ENCODE assay signal across 11 cellular contexts in genomic region chr9:128575469-128575868, GRCh38. TPM values are rescaled to one million over a fixed set of nuclear protein-coding genes. Genes with fewer than 3 reads are reported as not detected.
DNase-seq lines count a peak whose midpoint lies in the region; ATAC-seq, FAIRE-seq and TF ChIP-seq lines count a peak whose summit lies in the region.
"Had no signal": no experiment of that assay in that cellular context is flagged by ENCODE, and none has a peak within 500 bp of the region (broad histone marks: within the 10 kb centered on the region; RNA-seq: fewer than 3 reads in every experiment).

No MANE protein-coding gene starts in this region.

- DNase-seq in A673 (ENCODE audit: low spot score) (peak; percentile 76), HCT116 (ENCODE audit: low read depth, low spot score) (no peak), dermis blood vessel endothelial cell (peak; percentile 24), mesenchymal stem cell (no peak), NCI-H2171 (lab: John Stamatoyannopoulos, UW) (no peak), GDM1 (lab: John Stamatoyannopoulos, UW) (no peak), kidney (no peak)
- DNase-seq: NCI-H1694 treated with DMSO at 0.1 percent for 48 hours had no signal

- H2BK5ac ChIP-seq in mesenchymal stem cell (ENCODE audit: low read depth, low read length, poor library complexity, severe bottlenecking): no peak overlapping the region

- no peaks in the 10 kb centered on the region for H4K20me1 ChIP-seq in HCT116 (ENCODE audit: insufficient read depth)

- no peaks in the 10 kb centered on the region for H3K9me2 ChIP-seq in HCT116 (ENCODE audit: insufficient read depth)

- no peak overlapping the region for H2BK120ac ChIP-seq in mesenchymal stem cell (ENCODE audit: low read depth, low read length)

- no peak overlapping the region for H2BK12ac ChIP-seq in mesenchymal stem cell (ENCODE audit: low read length in 2 of 2)

- POLR2A ChIA-PET in A673 (lab: Charles Lee; ENCODE audit: low non-redundant PET): no interaction called here
- POLR2A ChIA-PET in HCT116 (lab: Charles Lee): no interaction called here

- peaks cover 29% of the 10 kb centered on the region for H3K79me1 ChIP-seq in mesenchymal stem cell (replicated peaks; ENCODE audit: low read length, poor library complexity, severe bottlenecking)

- no peak overlapping the region for H3K14ac ChIP-seq in mesenchymal stem cell (ENCODE audit: low read length in 2 of 2)

- RAD21 ChIA-PET in HCT116 (lab: Charles Lee; ENCODE audit: low non-redundant PET in 1 of 2, low total read pairs in 2 of 2, uncharacterized antibody in 2 of 2, unreplicated experiment in 2 of 2): interaction anchor here in 1 of 2 experiments (0.6 kb wide), 1 partner anchor 165 kb away, joined by 6 read pairs; no protein-coding TSS in a partner anchor

- TF ChIP-seq RAD21 in HCT116 (IDR thresholded peaks at IDR 0.05; ENCODE audit: low read depth): no peak

- CTCF ChIA-PET in A673 (lab: Charles Lee) (no interaction called here), HCT116 (lab: Charles Lee) (no interaction called here)

- no peak for ATAC-seq in HCT116
- ATAC-seq in HG03175 (IDR thresholded peaks at IDR 0.05; ENCODE audit: unreplicated experiment): no peak

- 97% methylated on average over 4 of the region's 4 CpGs for WGBS in mesenchymal stem cell

- H2AFZ ChIP-seq in HCT116 (ENCODE audit: low read depth, low read length, poor library complexity, severe bottlenecking) (no peak overlapping the region), mesenchymal stem cell (ENCODE audit: low read depth, low read length) (no peak overlapping the region)

- intact Hi-C loops in A673 (cut with micrococcal nuclease; ENCODE audit: unreplicated experiment): loop anchor here (5.0 kb wide), 1 partner anchor 37 kb away; no protein-coding TSS in a partner anchor
- intact Hi-C loops in HCT116 (cut with micrococcal nuclease): no loop called here
- intact Hi-C loops in kidney (cut with DNase I): no loop called here

- H3K27ac ChIP-seq in A673 (ENCODE audit: low read depth, low read length, poor library complexity, severe bottlenecking) (peak overlapping the region; percentile 47), HCT116 (ENCODE audit: low read depth, low read length) (no peak overlapping the region), mesenchymal stem cell (ENCODE audit: low read length, poor library complexity, severe bottlenecking) (no peak overlapping the region), kidney (ENCODE audit: low read depth in 2 of 2, low read length in 2 of 2) (no peak overlapping the region)
- H3K27ac ChIP-seq: cardiac muscle cell, HL-60 had no signal

- TF ChIP-seq CTCF in A673 (conservative IDR thresholded peaks at IDR 0.05; ENCODE audit: low read depth, low read length) (no peak), HCT116 (IDR thresholded peaks at IDR 0.05 in 2 of 3, conservative IDR thresholded peaks at IDR 0.05 in 1 of 3; ENCODE audit: borderline replicate concordance in 1 of 3, insufficient read depth in 1 of 3, low read depth in 2 of 3, low read length in 2 of 3) (no peak), kidney (IDR thresholded peaks at IDR 0.05; ENCODE audit: borderline replicate concordance, extremely low read depth, insufficient read depth) (no peak)

- H3K9ac ChIP-seq in HCT116 (ENCODE audit: low read length): no peak overlapping the region
- H3K9ac ChIP-seq in mesenchymal stem cell (ENCODE audit: low read length): peak overlapping the region; percentile 27
- H3K9ac ChIP-seq in kidney (ENCODE audit: low read length in 2 of 2): no peak overlapping the region

- no peak for TF ChIP-seq POLR2A in HCT116 (IDR thresholded peaks at IDR 0.05; ENCODE audit: borderline replicate concordance, extremely low read depth, insufficient read depth, insufficient read length)

- H3K36me3 ChIP-seq in A673 (ENCODE audit: insufficient read depth, low read length, poor library complexity, severe bottlenecking): peaks cover 76% of the 10 kb centered on the region
- H3K36me3 ChIP-seq in HCT116 (ENCODE audit: control insufficient read depth in 1 of 2, insufficient read depth in 2 of 2, low read length in 2 of 2): peaks cover 43 to 62% of the 10 kb centered on the region in 2 experiments; a peak in 3 of 4 replicates
- H3K36me3 ChIP-seq in mesenchymal stem cell (ENCODE audit: control insufficient read depth in 1 of 2, insufficient read depth in 2 of 2, low read depth in 1 of 2, low read length in 2 of 2): peaks cover 60 to 94% of the 10 kb centered on the region in 2 experiments
- peaks cover 49 to 64% of the 10 kb centered on the region in 2 donors for H3K36me3 ChIP-seq in kidney (ENCODE audit: control insufficient read depth in 1 of 2, insufficient read depth in 2 of 2, low read length in 2 of 2)

- H3K4ac ChIP-seq in mesenchymal stem cell (ENCODE audit: low read depth in 1 of 2, low read length in 2 of 2): no peak overlapping the region

- H3K4me3 ChIP-seq in A673 (ENCODE audit: low read depth, low read length, poor library complexity, severe bottlenecking) (no peak overlapping the region), HCT116 (replicated peaks in 1 of 2; ENCODE audit: low read depth in 1 of 2, low read length in 2 of 2) (no peak overlapping the region), mesenchymal stem cell (ENCODE audit: insufficient read depth in 1 of 2, low read depth in 1 of 2, low read length in 2 of 2) (no peak overlapping the region), kidney (ENCODE audit: low read length in 2 of 2) (no peak overlapping the region)
- H3K4me3 ChIP-seq: cardiac muscle cell had no signal

- no peak for FAIRE-seq in kidney (lab: Jason Lieb, UNC)

- no TSS peak for BruUV-seq in A673 (replicated peaks; lab: Mats Ljungman, UMichigan)
- BruUV-seq in HCT116 (replicated peaks; lab: Mats Ljungman, UMichigan): TSS peak; percentile 15

- H2AK5ac ChIP-seq in mesenchymal stem cell (ENCODE audit: low read length, severe bottlenecking): no peak overlapping the region

- no peak overlapping the region for H3K23ac ChIP-seq in mesenchymal stem cell (ENCODE audit: low read length in 2 of 2)

- H3K4me1 ChIP-seq in A673 (ENCODE audit: insufficient read depth, low read length, poor library complexity, severe bottlenecking) (peaks cover 3% of the 10 kb centered on the region), HCT116 (ENCODE audit: control insufficient read depth in 1 of 2, insufficient read depth in 2 of 2, low read length in 2 of 2) (no peaks in the 10 kb centered on the region), mesenchymal stem cell (ENCODE audit: control insufficient read depth, insufficient read depth, low read depth, low read length) (no peaks in the 10 kb centered on the region), kidney (ENCODE audit: control insufficient read depth in 1 of 2, insufficient read depth in 1 of 2, low read depth in 1 of 2, low read length in 2 of 2) (peaks cover 0 to 5% of the 10 kb centered on the region in 2 donors)

- no peak overlapping the region for H4K91ac ChIP-seq in mesenchymal stem cell (ENCODE audit: low read length)

- no peaks in the 10 kb centered on the region for H3K9me3 ChIP-seq in A673 (ENCODE audit: low read depth, low read length, poor library complexity, severe bottlenecking)
- H3K9me3 ChIP-seq in HCT116 (ENCODE audit: control insufficient read depth in 1 of 2, insufficient read depth in 1 of 2, low read depth in 1 of 2, low read length in 2 of 2): no peaks in the 10 kb centered on the region
- H3K9me3 ChIP-seq in mesenchymal stem cell (ENCODE audit: control insufficient read depth, low read length): no peaks in the 10 kb centered on the region
- H3K9me3 ChIP-seq in kidney (ENCODE audit: control insufficient read depth in 1 of 2, low read length in 2 of 2): no peaks in the 10 kb centered on the region

- no peak overlapping the region for H4K8ac ChIP-seq in mesenchymal stem cell (ENCODE audit: low read length)

- H3K18ac ChIP-seq in mesenchymal stem cell (ENCODE audit: low read depth in 1 of 2, low read length in 2 of 2): no peak overlapping the region

- no peaks in the 10 kb centered on the region for H3K27me3 ChIP-seq in A673 (replicated peaks; ENCODE audit: insufficient read depth, low read depth, low read length, poor library complexity)
- no peaks in the 10 kb centered on the region for H3K27me3 ChIP-seq in HCT116 (ENCODE audit: insufficient read depth, low read length)
- H3K27me3 ChIP-seq in mesenchymal stem cell (ENCODE audit: control insufficient read depth in 1 of 2, insufficient read depth in 1 of 2, low read length in 2 of 2): no peaks in the 10 kb centered on the region
- H3K27me3 ChIP-seq: cardiac muscle cell had no signal

- H3K4me2 ChIP-seq in HCT116 (ENCODE audit: low read length) (no peak overlapping the region), mesenchymal stem cell (ENCODE audit: low read length, poor library complexity, severe bottlenecking) (no peak overlapping the region)

- no peaks in the 10 kb centered on the region for H3K79me2 ChIP-seq in HCT116 (ENCODE audit: insufficient read depth, low read length)

- no peak overlapping the region for H2BK15ac ChIP-seq in mesenchymal stem cell (ENCODE audit: low read depth, poor library complexity, severe bottlenecking)

RNA-seq across cellular contexts. Expression of gene SPTAN1, which starts 23.1 kb away (rescaled TPM):
- total RNA-seq in A673 (2021) (239 and 262 TPM in 2 replicates), HCT116 (2021; ENCODE audit: unreplicated experiment) (111 TPM), dermis blood vessel endothelial cell (505 and 734 TPM in 2 replicates), kidney (354 TPM)
- 97.8 and 99.6 TPM in 2 replicates for polyA plus RNA-seq in HCT116 (2012)
- 107 TPM for polyA plus RNA-seq in mesenchymal stem cell (2013, experiment 1 of 2)
- polyA plus RNA-seq in mesenchymal stem cell (2013, experiment 2 of 2): 95.5 TPM
- 210 TPM for polyA plus RNA-seq in kidney (ENCODE audit: insufficient read depth, low read depth, low replicate concordance)

Comparison
In these comparisons a context has a peak if more than half of its experiments do, and no peak if none do; other contexts are left out.
1. DNase-seq: peak in A673 (single experiment) and dermis blood vessel endothelial cell (single experiment); none in HCT116 (single experiment), mesenchymal stem cell (single experiment), NCI-H2171 (single experiment), GDM1 (single experiment) and kidney (single experiment).